Comparison of ENCODE assay signal across 11 cellular contexts in genomic region chr10:79101560-79101971, GRCh38. TPM values are rescaled to one million over a fixed set of nuclear protein-coding genes. Genes with fewer than 3 reads are reported as not detected.
A peak's percentile ranks its signal among the peaks of the same experiment; 100 is the strongest.
DNase-seq lines count a peak whose midpoint lies in the region; ATAC-seq, FAIRE-seq and TF ChIP-seq lines count a peak whose summit lies in the region.
"Had no signal": no experiment of that assay in that cellular context is flagged by ENCODE, and none has a peak within 500 bp of the region (broad histone marks: within the 10 kb centered on the region; RNA-seq: fewer than 3 reads in every experiment).

No MANE protein-coding gene starts in this region.

- peak overlapping the region; percentile 18; the same call in 2 of the 3 replicates for H2BK15ac ChIP-seq in IMR-90 (ENCODE audit: low read depth, low read length)

- H3K9ac ChIP-seq in IMR-90 (ENCODE audit: low read depth, low read length) (peak overlapping the region; percentile 41; the same call in 1 of the 2 replicates), keratinocyte (ENCODE audit: control insufficient read depth, extremely low read depth, insufficient read depth, low read length) (no peak overlapping the region), smooth muscle cell (ENCODE audit: low read depth) (no peak overlapping the region)

- peak overlapping the region; percentile 82 for H3K23ac ChIP-seq in IMR-90 (ENCODE audit: low read depth, low read length)

- H2BK5ac ChIP-seq in IMR-90 (ENCODE audit: low read depth, low read length, poor library complexity, severe bottlenecking): peak overlapping the region; percentile 46

- peak overlapping the region; percentile 65 for H2AK9ac ChIP-seq in IMR-90 (replicated peaks; ENCODE audit: low read depth, low read length, poor library complexity)

- H3K4me3 ChIP-seq in IMR-90 (ENCODE audit: insufficient read depth, low read depth, low read length) (no peak overlapping the region), Peyer's patch (no peak overlapping the region), keratinocyte (ENCODE audit: control insufficient read depth in 2 of 3, extremely low read depth in 1 of 3, insufficient read depth in 2 of 3, low read depth in 1 of 3, low read length in 3 of 3) (no peak overlapping the region), smooth muscle cell (no peak overlapping the region), HAP-1 (no peak overlapping the region)

- H4K91ac ChIP-seq in IMR-90 (ENCODE audit: insufficient read depth, low read depth, low read length): peak overlapping the region; percentile 55

- no peak for ATAC-seq in IMR-90 (ENCODE audit: low read depth)

- H4K5ac ChIP-seq in IMR-90 (ENCODE audit: low read depth, low read length): peak overlapping the region; percentile 47; the same call in 1 of the 2 replicates

- peak overlapping the region; percentile 86; the same call in 1 of the 2 replicates for H2AK5ac ChIP-seq in IMR-90 (ENCODE audit: low read depth, low read length)

- no peak for DNase-seq in IMR-90
- DNase-seq in Peyer's patch: no peak
- DNase-seq in keratinocyte (ENCODE audit: low read depth, low spot score): no peak
- no peak for DNase-seq in smooth muscle cell (lab: John Stamatoyannopoulos, UW; ENCODE audit: unreplicated experiment)
- DNase-seq in stimulated activated CD4-positive, alpha-beta T cell treated with anti-CD3 and anti-CD28 coated beads, Interleukin-2, amount 100 ng/mL, for 48 hours: no peak
- no peak for DNase-seq in HAP-1 (ENCODE audit: low spot score in 2 of 2)
- DNase-seq in mesenteric fat pad (ENCODE audit: low spot score): no peak
- no peak for DNase-seq in DMS 273 treated with DMSO at 0.1 percent for 48 hours (lab: John Stamatoyannopoulos, UW)
- DNase-seq: NCI-H1048 had no signal

- 0 out of 2 replicates have a peak, but pooled peaks cover 2% of the 10 kb centered on the region for H3K36me3 ChIP-seq in IMR-90 (ENCODE audit: control insufficient read depth, insufficient read depth, low read length)
- H3K36me3 ChIP-seq in Peyer's patch: no peaks in the 10 kb centered on the region
- H3K36me3 ChIP-seq in keratinocyte (ENCODE audit: control insufficient read depth in 2 of 2, extremely low read depth in 1 of 2, insufficient read depth in 2 of 2, low read length in 2 of 2): no peaks in the 10 kb centered on the region
- H3K36me3 ChIP-seq in smooth muscle cell (ENCODE audit: low read depth): no peaks in the 10 kb centered on the region
- no peaks in the 10 kb centered on the region for H3K36me3 ChIP-seq in HAP-1 (replicated peaks)
- H3K36me3 ChIP-seq: neutrophil had no signal

- POLR2A ChIA-PET in IMR-90 (lab: Charles Lee; ENCODE audit: unreplicated experiment): interaction anchor here (1.0 kb wide), 1 partner anchor 17 kb away, joined by 3 read pairs; no protein-coding TSS in a partner anchor

- no peak for TF ChIP-seq POLR2A in IMR-90 (IDR thresholded peaks at IDR 0.05; ENCODE audit: low read depth, low read length)
- no peak for TF ChIP-seq POLR2A in Peyer's patch (IDR thresholded peaks at IDR 0.05)

- intact Hi-C loops in IMR-90 (cut with micrococcal nuclease): no loop called here

- TF ChIP-seq CTCF in IMR-90 (conservative IDR thresholded peaks at IDR 0.05; ENCODE audit: low read depth, low read length) (no peak), Peyer's patch (IDR thresholded peaks at IDR 0.05) (no peak), keratinocyte (optimal IDR thresholded peaks at IDR 0.05 in 1 of 3, IDR thresholded peaks at IDR 0.05 in 1 of 3, conservative IDR thresholded peaks at IDR 0.05 in 1 of 3; ENCODE audit: extremely low read depth in 1 of 3, insufficient read depth in 2 of 3, low read length in 3 of 3) (no peak), smooth muscle cell (IDR thresholded peaks at IDR 0.05; ENCODE audit: borderline replicate concordance, insufficient read depth, poor library complexity, severe bottlenecking) (no peak)

- H2BK20ac ChIP-seq in IMR-90 (ENCODE audit: low read depth, low read length): peak overlapping the region; percentile 17; the same call in 1 of the 2 replicates

- in situ Hi-C loops in IMR-90 (cut with MboI; ENCODE audit: low sequenced_read_pairs): no loop called here
- in situ Hi-C loops in HAP-1 (cut with MboI; ENCODE audit: low sequenced_read_pairs): no loop called here

- H2BK120ac ChIP-seq in IMR-90 (ENCODE audit: low read depth, low read length): peak overlapping the region; percentile 79

- no peak overlapping the region for H2AFZ ChIP-seq in IMR-90 (replicated peaks; ENCODE audit: low read length, poor library complexity)
- H2AFZ ChIP-seq in keratinocyte (ENCODE audit: control insufficient read depth, low read length): no peak overlapping the region
- H2AFZ ChIP-seq in smooth muscle cell (ENCODE audit: low read depth): no peak overlapping the region

- H3K27me3 ChIP-seq in IMR-90 (ENCODE audit: control insufficient read depth, insufficient read depth, low read length): no peaks in the 10 kb centered on the region
- no peaks in the 10 kb centered on the region for H3K27me3 ChIP-seq in Peyer's patch
- H3K27me3 ChIP-seq in keratinocyte (ENCODE audit: control insufficient read depth, extremely low read depth, insufficient read depth, low read length): no peaks in the 10 kb centered on the region
- no peaks in the 10 kb centered on the region for H3K27me3 ChIP-seq in smooth muscle cell (ENCODE audit: low read depth)
- H3K27me3 ChIP-seq in HAP-1 (ENCODE audit: low read depth): no peaks in the 10 kb centered on the region
- H3K27me3 ChIP-seq: neutrophil had no signal

- H3K9me1 ChIP-seq in IMR-90 (ENCODE audit: insufficient read depth, low read length) (peaks cover 86% of the 10 kb centered on the region), keratinocyte (ENCODE audit: control insufficient read depth, extremely low read depth, insufficient read depth, low read length) (no peaks in the 10 kb centered on the region)

- peak overlapping the region; percentile 22 for H3K18ac ChIP-seq in IMR-90 (ENCODE audit: low read depth, low read length)

- BruUV-seq in IMR-90 (replicated peaks; lab: Mats Ljungman, UMichigan): no TSS peak

- no peak for TF ChIP-seq RAD21 in IMR-90 (IDR thresholded peaks at IDR 0.05; ENCODE audit: low read length)

- dilution Hi-C loops in IMR-90 (cut with HindIII; ENCODE audit: low sequenced_read_pairs, unreplicated experiment): no loop called here
- dilution Hi-C loops in keratinocyte (cut with MboI; ENCODE audit: extremely low pct_ligation_motif_present, low sequenced_read_pairs): no loop called here

- CTCF ChIA-PET in IMR-90 (lab: Yijun Ruan, JAX): no interaction called here

- peak overlapping the region; percentile 13 to 76; a peak in 2 of 4 replicates for H4K8ac ChIP-seq in IMR-90 (ENCODE audit: low read depth in 2 of 2, low read length in 2 of 2)

- no CpG with 5 or more reads among the region's 11 CpGs for WGBS in IMR-90 (ENCODE audit: extremely low coverage in 2 of 2, insufficient read length in 1 of 2), 2 experiments
- 79% methylated on average over 11 of the region's 11 CpGs for WGBS in smooth muscle cell (ENCODE audit: low lambda C conversion rate)

- peaks cover 6 to 99% of the 10 kb centered on the region in 2 experiments for H3K79me1 ChIP-seq in IMR-90 (ENCODE audit: low read depth in 1 of 2, low read length in 2 of 2)

- peak overlapping the region; percentile 88 for H3K14ac ChIP-seq in IMR-90 (replicated peaks; ENCODE audit: low read depth, low read length)

- H3K4me1 ChIP-seq in IMR-90 (ENCODE audit: control insufficient read depth, insufficient read depth, low read length) (peaks cover 83% of the 10 kb centered on the region), Peyer's patch (peaks cover 8 to 83% (median 15%) of the 10 kb centered on the region in 4 donors), keratinocyte (ENCODE audit: control insufficient read depth, extremely low read depth, insufficient read depth, low read length) (peaks cover 18% of the 10 kb centered on the region), smooth muscle cell (ENCODE audit: low read depth) (peaks cover 13% of the 10 kb centered on the region), HAP-1 (peaks cover 10% of the 10 kb centered on the region)

- H4K20me1 ChIP-seq in IMR-90 (ENCODE audit: insufficient read depth, low read length): peaks cover 100% of the 10 kb centered on the region
- H4K20me1 ChIP-seq in keratinocyte (ENCODE audit: control insufficient read depth, extremely low read depth, insufficient read depth, low read length): peaks cover 8% of the 10 kb centered on the region
- H4K20me1 ChIP-seq in smooth muscle cell (ENCODE audit: low read depth): peaks cover 100% of the 10 kb centered on the region

- H3F3A ChIP-seq in smooth muscle cell (ENCODE audit: low read depth): no peaks in the 10 kb centered on the region

- H3K79me2 ChIP-seq in keratinocyte (ENCODE audit: control insufficient read depth, insufficient read depth, low read length) (peaks cover 9% of the 10 kb centered on the region), smooth muscle cell (ENCODE audit: low read depth) (peaks cover 99% of the 10 kb centered on the region)

- peak overlapping the region; percentile 35 for H3K4me2 ChIP-seq in IMR-90 (ENCODE audit: low read depth, low read length)
- peak overlapping the region; percentile 6 for H3K4me2 ChIP-seq in keratinocyte (ENCODE audit: control insufficient read depth, extremely low read depth, insufficient read depth, low read depth, low read length)
- H3K4me2 ChIP-seq in smooth muscle cell: peak overlapping the region; percentile 65

- H3K9me3 ChIP-seq in IMR-90 (ENCODE audit: control insufficient read depth, insufficient read depth, low read length) (no peaks in the 10 kb centered on the region), Peyer's patch (no peaks in the 10 kb centered on the region), keratinocyte (ENCODE audit: control insufficient read depth, low read depth, low read length) (no peaks in the 10 kb centered on the region), smooth muscle cell (replicated peaks; ENCODE audit: low read depth) (no peaks in the 10 kb centered on the region), HAP-1 (no peaks in the 10 kb centered on the region)
- H3K9me3 ChIP-seq: neutrophil had no signal

- H3K4ac ChIP-seq in IMR-90 (ENCODE audit: low read depth, low read length): peak overlapping the region; percentile 80

- H3K27ac ChIP-seq in IMR-90 (ENCODE audit: insufficient read depth, low read length) (peak overlapping the region; percentile 35), Peyer's patch (peak overlapping the region in 3 of 4 donors; percentile 36 to 74 (median 63)), keratinocyte (ENCODE audit: control insufficient read depth, insufficient read depth, low read length) (no peak overlapping the region), smooth muscle cell (ENCODE audit: low read depth) (peak overlapping the region; percentile 35)
- H3K27ac ChIP-seq: neutrophil had no signal

- H3K56ac ChIP-seq in IMR-90 (ENCODE audit: extremely low read depth, insufficient read depth, low read length): no peak overlapping the region

- FAIRE-seq in keratinocyte (lab: Jason Lieb, UNC): no peak
- FAIRE-seq: endothelial cell of umbilical vein had no signal

RNA-seq across cellular contexts. Expression of gene ZMIZ1, which starts 32.8 kb away (rescaled TPM):
- total RNA-seq in IMR-90 (2012; rRNA removed): 6.6 and 6.7 TPM in 2 replicates
- 43.2 and 48.7 TPM in 2 replicates for polyA plus RNA-seq in IMR-90 (2012; rRNA removed)
- 39.5 and 51.2 TPM in 2 replicates for polyA plus RNA-seq in IMR-90 (2012; cell fraction: cytosol; rRNA removed)
- polyA plus RNA-seq in IMR-90 (2012; cell fraction: nucleus; rRNA removed; ENCODE audit: low replicate concordance): 57.0 and 113 TPM in 2 replicates
- total RNA-seq in Peyer's patch: 10 to 100 TPM; 40.4 to 86.7 (median 73.2) TPM
- 1.5 to 4.7 TPM (median 1.8 TPM) in 3 replicates for polyA plus RNA-seq in keratinocyte
- polyA plus RNA-seq in keratinocyte (2011; ENCODE audit: low read depth): 6.9 TPM
- 4.3 TPM in 2 replicates for polyA plus RNA-seq in keratinocyte (2011; cell fraction: cytosol; rRNA removed)
- polyA plus RNA-seq in keratinocyte (2011; cell fraction: nucleus; rRNA removed): 13.3 and 16.2 TPM in 2 replicates
- polyA plus RNA-seq in keratinocyte (2012; ENCODE audit: low replicate concordance): 8.2 and 15.2 TPM in 2 replicates
- polyA minus RNA-seq in keratinocyte: 5.7 to 33.8 TPM (median 5.9 TPM) in 3 replicates
- polyA minus RNA-seq in keratinocyte (2011; cell fraction: cytosol; rRNA and poly(A)+ RNA removed): 5.6 TPM
- polyA minus RNA-seq in keratinocyte (2011; cell fraction: nucleus; rRNA and poly(A)+ RNA removed): 11.6 and 15.2 TPM in 2 replicates
- total RNA-seq in smooth muscle cell: 12.0 and 31.3 TPM in 2 replicates
- polyA plus RNA-seq in smooth muscle cell: 24.2 and 28.9 TPM in 2 replicates
- 81.1 TPM for total RNA-seq in mesenteric fat pad

Comparison
In these comparisons a context has a peak if more than half of its experiments do, and no peak if none do; other contexts are left out.
1. H3K4me2 ChIP-seq: peak in every context shown above with its lines; median percentile 65 in smooth muscle cell; 35 in IMR-90; 6 in keratinocyte.